Comparison of ENCODE assay signal across 1 cellular context in genomic region chr17:69327060-69327831, GRCh38.
TF ChIP-seq lines count a peak whose summit lies in the region.

A gene with protein sequence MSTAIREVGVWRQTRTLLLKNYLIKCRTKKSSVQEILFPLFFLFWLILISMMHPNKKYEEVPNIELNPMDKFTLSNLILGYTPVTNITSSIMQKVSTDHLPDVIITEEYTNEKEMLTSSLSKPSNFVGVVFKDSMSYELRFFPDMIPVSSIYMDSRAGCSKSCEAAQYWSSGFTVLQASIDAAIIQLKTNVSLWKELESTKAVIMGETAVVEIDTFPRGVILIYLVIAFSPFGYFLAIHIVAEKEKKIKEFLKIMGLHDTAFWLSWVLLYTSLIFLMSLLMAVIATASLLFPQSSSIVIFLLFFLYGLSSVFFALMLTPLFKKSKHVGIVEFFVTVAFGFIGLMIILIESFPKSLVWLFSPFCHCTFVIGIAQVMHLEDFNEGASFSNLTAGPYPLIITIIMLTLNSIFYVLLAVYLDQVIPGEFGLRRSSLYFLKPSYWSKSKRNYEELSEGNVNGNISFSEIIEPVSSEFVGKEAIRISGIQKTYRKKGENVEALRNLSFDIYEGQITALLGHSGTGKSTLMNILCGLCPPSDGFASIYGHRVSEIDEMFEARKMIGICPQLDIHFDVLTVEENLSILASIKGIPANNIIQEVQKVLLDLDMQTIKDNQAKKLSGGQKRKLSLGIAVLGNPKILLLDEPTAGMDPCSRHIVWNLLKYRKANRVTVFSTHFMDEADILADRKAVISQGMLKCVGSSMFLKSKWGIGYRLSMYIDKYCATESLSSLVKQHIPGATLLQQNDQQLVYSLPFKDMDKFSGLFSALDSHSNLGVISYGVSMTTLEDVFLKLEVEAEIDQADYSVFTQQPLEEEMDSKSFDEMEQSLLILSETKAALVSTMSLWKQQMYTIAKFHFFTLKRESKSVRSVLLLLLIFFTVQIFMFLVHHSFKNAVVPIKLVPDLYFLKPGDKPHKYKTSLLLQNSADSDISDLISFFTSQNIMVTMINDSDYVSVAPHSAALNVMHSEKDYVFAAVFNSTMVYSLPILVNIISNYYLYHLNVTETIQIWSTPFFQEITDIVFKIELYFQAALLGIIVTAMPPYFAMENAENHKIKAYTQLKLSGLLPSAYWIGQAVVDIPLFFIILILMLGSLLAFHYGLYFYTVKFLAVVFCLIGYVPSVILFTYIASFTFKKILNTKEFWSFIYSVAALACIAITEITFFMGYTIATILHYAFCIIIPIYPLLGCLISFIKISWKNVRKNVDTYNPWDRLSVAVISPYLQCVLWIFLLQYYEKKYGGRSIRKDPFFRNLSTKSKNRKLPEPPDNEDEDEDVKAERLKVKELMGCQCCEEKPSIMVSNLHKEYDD (N-terminal part only) (minus strand): TSS chr17:69327133. CDS start chr17:69314415, 12,718 bp downstream.

TF ChIP-seq in HEK293, 187 proteins besides CTCF, POLR2A, EP300 and RAD21 (continued from another document and continues in another):
- 0 out of 2 replicates have a peak, but pooled peaks have one; percentile 25 for TF ChIP-seq ZBTB44 (tag by site-specific recombination; IDR thresholded peaks at IDR 0.05)
- TF ChIP-seq ZNF202 (tag by site-specific recombination; IDR thresholded peaks at IDR 0.05; ENCODE audit: borderline replicate concordance): peak; percentile 93
- no peak for TF ChIP-seq ELK4 (IDR thresholded peaks at IDR 0.05; ENCODE audit: borderline replicate concordance, low read depth, low read length)
- no peak; the same call in 1 of the 2 replicates for TF ChIP-seq BCL11B (tag by site-specific recombination; IDR thresholded peaks at IDR 0.05; ENCODE audit: low read depth)
- no peak for TF ChIP-seq ZNF37A (tag by site-specific recombination; IDR thresholded peaks at IDR 0.05)
- no peak for TF ChIP-seq OVOL3 (tag by site-specific recombination; IDR thresholded peaks at IDR 0.05)
- TF ChIP-seq, protein P1, sequence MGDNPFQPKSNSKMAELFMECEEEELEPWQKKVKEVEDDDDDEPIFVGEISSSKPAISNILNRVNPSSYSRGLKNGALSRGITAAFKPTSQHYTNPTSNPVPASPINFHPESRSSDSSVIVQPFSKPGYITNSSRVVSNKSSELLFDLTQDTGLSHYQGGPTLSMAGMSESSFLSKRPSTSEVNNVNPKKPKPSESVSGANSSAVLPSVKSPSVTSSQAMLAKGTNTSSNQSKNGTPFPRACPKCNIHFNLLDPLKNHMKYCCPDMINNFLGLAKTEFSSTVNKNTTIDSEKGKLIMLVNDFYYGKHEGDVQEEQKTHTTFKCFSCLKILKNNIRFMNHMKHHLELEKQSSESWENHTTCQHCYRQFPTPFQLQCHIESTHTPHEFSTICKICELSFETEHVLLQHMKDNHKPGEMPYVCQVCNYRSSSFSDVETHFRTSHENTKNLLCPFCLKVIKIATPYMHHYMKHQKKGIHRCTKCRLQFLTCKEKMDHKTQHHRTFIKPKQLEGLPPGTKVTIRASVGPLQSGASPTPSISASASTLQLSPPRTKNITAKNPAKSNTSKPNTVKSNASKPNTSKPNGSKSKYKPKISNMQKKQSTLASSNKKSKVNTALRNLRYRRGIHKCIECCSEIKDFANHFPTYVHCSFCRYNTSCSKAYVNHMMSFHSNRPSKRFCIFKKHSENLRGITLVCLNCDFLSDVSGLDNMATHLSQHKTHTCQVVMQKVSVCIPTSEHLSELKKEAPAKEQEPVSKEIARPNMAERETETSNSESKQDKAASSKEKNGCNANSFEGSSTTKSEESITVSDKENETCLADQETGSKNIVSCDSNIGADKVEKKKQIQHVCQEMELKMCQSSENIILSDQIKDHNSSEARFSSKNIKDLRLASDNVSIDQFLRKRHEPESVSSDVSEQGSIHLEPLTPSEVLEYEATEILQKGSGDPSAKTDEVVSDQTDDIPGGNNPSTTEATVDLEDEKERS (tag by site-specific recombination; IDR thresholded peaks at IDR 0.05): 0 out of 2 replicates have a peak, but pooled peaks have one; percentile 43
- no peak for TF ChIP-seq ZNF830 (tag by site-specific recombination; IDR thresholded peaks at IDR 0.05; ENCODE audit: low read depth)
- TF ChIP-seq ZNF623 (tag by site-specific recombination; IDR thresholded peaks at IDR 0.05): no peak
- TF ChIP-seq ZNF658 (tag by site-specific recombination; IDR thresholded peaks at IDR 0.05): no peak
- no peak for TF ChIP-seq ZNF585B (tag by site-specific recombination; IDR thresholded peaks at IDR 0.05)
- no peak for TF ChIP-seq ZNF473 (tag by site-specific recombination; IDR thresholded peaks at IDR 0.05)
- TF ChIP-seq PRDM2 (tag by site-specific recombination; IDR thresholded peaks at IDR 0.05; ENCODE audit: borderline replicate concordance): no peak
- no peak for TF ChIP-seq TCF7L2 (IDR thresholded peaks at IDR 0.05; ENCODE audit: borderline replicate concordance, low read depth, low read length)
- TF ChIP-seq, protein P2, sequence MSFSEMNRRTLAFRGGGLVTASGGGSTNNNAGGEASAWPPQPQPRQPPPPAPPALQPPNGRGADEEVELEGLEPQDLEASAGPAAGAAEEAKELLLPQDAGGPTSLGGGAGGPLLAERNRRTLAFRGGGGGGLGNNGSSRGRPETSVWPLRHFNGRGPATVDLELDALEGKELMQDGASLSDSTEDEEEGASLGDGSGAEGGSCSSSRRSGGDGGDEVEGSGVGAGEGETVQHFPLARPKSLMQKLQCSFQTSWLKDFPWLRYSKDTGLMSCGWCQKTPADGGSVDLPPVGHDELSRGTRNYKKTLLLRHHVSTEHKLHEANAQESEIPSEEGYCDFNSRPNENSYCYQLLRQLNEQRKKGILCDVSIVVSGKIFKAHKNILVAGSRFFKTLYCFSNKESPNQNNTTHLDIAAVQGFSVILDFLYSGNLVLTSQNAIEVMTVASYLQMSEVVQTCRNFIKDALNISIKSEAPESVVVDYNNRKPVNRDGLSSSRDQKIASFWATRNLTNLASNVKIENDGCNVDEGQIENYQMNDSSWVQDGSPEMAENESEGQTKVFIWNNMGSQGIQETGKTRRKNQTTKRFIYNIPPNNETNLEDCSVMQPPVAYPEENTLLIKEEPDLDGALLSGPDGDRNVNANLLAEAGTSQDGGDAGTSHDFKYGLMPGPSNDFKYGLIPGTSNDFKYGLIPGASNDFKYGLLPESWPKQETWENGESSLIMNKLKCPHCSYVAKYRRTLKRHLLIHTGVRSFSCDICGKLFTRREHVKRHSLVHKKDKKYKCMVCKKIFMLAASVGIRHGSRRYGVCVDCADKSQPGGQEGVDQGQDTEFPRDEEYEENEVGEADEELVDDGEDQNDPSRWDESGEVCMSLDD (tag by site-specific recombination; IDR thresholded peaks at IDR 0.05): no peak
- TF ChIP-seq ZNF600 (tag by site-specific recombination; IDR thresholded peaks at IDR 0.05): no peak; the same call in 1 of the 2 replicates
- TF ChIP-seq ZNF416 (tag by site-specific recombination; IDR thresholded peaks at IDR 0.05): no peak
- TF ChIP-seq ZNF626 (tag by site-specific recombination; IDR thresholded peaks at IDR 0.05): no peak
- no peak for TF ChIP-seq PRDM1 (tag by site-specific recombination; IDR thresholded peaks at IDR 0.05)
- TF ChIP-seq ZNF791 (tag by site-specific recombination; IDR thresholded peaks at IDR 0.05): no peak
- TF ChIP-seq ZNF350 (tag by site-specific recombination; IDR thresholded peaks at IDR 0.05): no peak
- TF ChIP-seq ZNF146 (tag by site-specific recombination; IDR thresholded peaks at IDR 0.05): no peak
- TF ChIP-seq, protein P3, sequence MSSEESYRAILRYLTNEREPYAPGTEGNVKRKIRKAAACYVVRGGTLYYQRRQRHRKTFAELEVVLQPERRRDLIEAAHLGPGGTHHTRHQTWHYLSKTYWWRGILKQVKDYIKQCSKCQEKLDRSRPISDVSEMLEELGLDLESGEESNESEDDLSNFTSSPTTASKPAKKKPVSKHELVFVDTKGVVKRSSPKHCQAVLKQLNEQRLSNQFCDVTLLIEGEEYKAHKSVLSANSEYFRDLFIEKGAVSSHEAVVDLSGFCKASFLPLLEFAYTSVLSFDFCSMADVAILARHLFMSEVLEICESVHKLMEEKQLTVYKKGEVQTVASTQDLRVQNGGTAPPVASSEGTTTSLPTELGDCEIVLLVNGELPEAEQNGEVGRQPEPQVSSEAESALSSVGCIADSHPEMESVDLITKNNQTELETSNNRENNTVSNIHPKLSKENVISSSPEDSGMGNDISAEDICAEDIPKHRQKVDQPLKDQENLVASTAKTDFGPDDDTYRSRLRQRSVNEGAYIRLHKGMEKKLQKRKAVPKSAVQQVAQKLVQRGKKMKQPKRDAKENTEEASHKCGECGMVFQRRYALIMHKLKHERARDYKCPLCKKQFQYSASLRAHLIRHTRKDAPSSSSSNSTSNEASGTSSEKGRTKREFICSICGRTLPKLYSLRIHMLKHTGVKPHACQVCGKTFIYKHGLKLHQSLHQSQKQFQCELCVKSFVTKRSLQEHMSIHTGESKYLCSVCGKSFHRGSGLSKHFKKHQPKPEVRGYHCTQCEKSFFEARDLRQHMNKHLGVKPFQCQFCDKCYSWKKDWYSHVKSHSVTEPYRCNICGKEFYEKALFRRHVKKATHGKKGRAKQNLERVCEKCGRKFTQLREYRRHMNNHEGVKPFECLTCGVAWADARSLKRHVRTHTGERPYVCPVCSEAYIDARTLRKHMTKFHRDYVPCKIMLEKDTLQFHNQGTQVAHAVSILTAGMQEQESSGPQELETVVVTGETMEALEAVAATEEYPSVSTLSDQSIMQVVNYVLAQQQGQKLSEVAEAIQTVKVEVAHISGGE (tag by site-specific recombination; conservative IDR thresholded peaks at IDR 0.05; ENCODE audit: low read depth): 0 out of 2 replicates have a peak, but pooled peaks have one; percentile 25
- no peak for TF ChIP-seq GLI2 (tag by site-specific recombination; IDR thresholded peaks at IDR 0.05; ENCODE audit: borderline replicate concordance, low read depth)
- no peak for TF ChIP-seq ZNF16 (tag by site-specific recombination; IDR thresholded peaks at IDR 0.05; ENCODE audit: low read depth)
- TF ChIP-seq KLF10 (tag by site-specific recombination; IDR thresholded peaks at IDR 0.05): peak; percentile 47; the same call in 1 of the 2 replicates
- TF ChIP-seq ZNF670 (tag by site-specific recombination; IDR thresholded peaks at IDR 0.05; ENCODE audit: low read depth): no peak
- TF ChIP-seq ZEB2 (tag by site-specific recombination; IDR thresholded peaks at IDR 0.05): 0 out of 2 replicates have a peak, but pooled peaks have one; percentile 4
- TF ChIP-seq ZNF248 (tag by site-specific recombination; IDR thresholded peaks at IDR 0.05): no peak
